Comparison of ENCODE assay signal across 24 cellular contexts in the genomic region with DNA sequence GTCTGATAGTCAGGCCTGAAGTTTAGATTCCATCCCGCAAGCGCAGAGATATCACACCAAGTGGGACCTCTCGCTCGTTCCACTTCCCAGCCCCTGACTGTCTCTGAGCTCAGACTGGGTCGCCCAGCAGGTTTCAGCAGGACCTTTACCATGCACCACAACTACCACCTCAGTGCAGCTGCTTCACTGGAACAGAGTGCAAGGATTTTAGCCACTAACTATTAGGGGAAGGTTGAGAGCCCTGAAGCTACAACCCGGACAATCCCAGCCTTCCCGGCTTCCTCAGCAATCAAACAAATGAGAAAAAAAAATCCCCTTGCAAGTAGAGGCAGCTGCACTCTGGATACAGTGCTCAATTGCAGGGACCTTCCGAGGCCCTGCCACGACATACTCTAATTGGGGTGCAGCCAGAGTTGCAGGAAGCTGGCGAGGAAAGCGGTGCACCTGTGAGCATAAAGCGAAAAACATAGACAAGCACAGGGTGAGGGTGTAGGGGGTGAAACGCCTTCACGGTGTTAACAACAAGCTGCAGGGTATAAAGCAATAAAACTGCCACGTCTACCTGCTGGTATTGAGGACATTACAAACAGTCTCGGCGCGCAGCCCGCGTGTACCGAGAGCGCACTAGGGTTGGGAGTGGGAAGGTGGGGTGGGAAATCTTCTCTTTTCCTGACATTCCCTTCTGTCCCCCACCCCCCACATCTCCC. TPM values are rescaled to one million over a fixed set of nuclear protein-coding genes. Genes with fewer than 3 reads are reported as not detected.
DNase-seq lines count a peak whose midpoint lies in the region; ATAC-seq, FAIRE-seq and TF ChIP-seq lines count a peak whose summit lies in the region.
"Had no signal": no experiment of that assay in that cellular context is flagged by ENCODE, and none has a peak within 500 bp of the region (broad histone marks: within the 10 kb centered on the region; RNA-seq: fewer than 3 reads in every experiment).

No MANE protein-coding gene starts in this region.

- no peak overlapping the region for H3K9ac ChIP-seq in kidney (ENCODE audit: low read length in 2 of 2)
- H3K9ac ChIP-seq: GM23248 had no signal

- no peaks in the 10 kb centered on the region for H3K36me3 ChIP-seq in kidney (ENCODE audit: control insufficient read depth in 1 of 2, insufficient read depth in 2 of 2, low read length in 2 of 2)
- H3K36me3 ChIP-seq: prostate gland had no signal

- H3K27me3 ChIP-seq in CD4-positive, alpha-beta T cell (ENCODE audit: control insufficient read depth, insufficient read depth, low read length) = peaks cover 91% of the 10 kb centered on the region

- no peaks in the 10 kb centered on the region for H3K36me3 Mint-ChIP-seq in CD4-positive, alpha-beta T cell (ENCODE audit: low read depth)

- peaks cover 4% of the 10 kb centered on the region for H3K9me3 Mint-ChIP-seq in CD4-positive, alpha-beta T cell
- H3K9me3 Mint-ChIP-seq: activated B cell treated with CpG ODN at 0.5 μM for 24 hours had no signal

- peaks cover 26% of the 10 kb centered on the region for H3K4me1 Mint-ChIP-seq in CD4-positive, alpha-beta T cell (ENCODE audit: low read depth)

- FAIRE-seq in kidney (lab: Jason Lieb, UNC) = no peak
- FAIRE-seq: bronchial epithelial cell, HepG2 had no signal

- CTCF ChIA-PET in CD4-positive, alpha-beta T cell (lab: Charles Lee) = no interaction called here
- CTCF ChIA-PET in RWPE1 (lab: Yijun Ruan, JAX) = interaction anchor here (0.7 kb wide), 1 partner anchor 516 kb away, joined by 3 read pairs; no protein-coding TSS in a partner anchor

- POLR2A ChIA-PET in CD4-positive, alpha-beta T cell (lab: Charles Lee) = no interaction called here
- POLR2A ChIA-PET in RWPE1 (lab: Yijun Ruan, JAX; ENCODE audit: low non-redundant PET) = no interaction called here

- no peak overlapping the region for H3K27ac ChIP-seq in CD4-positive, alpha-beta T cell (ENCODE audit: low read depth, low read length)
- H3K27ac ChIP-seq in kidney (ENCODE audit: low read depth in 2 of 2, low read length in 2 of 2) (no peak overlapping the region), RWPE1 (no peak overlapping the region)
- H3K27ac ChIP-seq: GM23248, prostate gland, skin epidermis had no signal

- no peak for DNase-seq in CD4-positive, alpha-beta T cell
- peak; percentile 67 for DNase-seq in DMS79 (lab: John Stamatoyannopoulos, UW)
- peak; percentile 50 for DNase-seq in NCI-H345 treated with DMSO at 0.1 percent for 48 hours (lab: John Stamatoyannopoulos, UW; ENCODE audit: unreplicated experiment)
- DNase-seq in kidney = peak; percentile 27
- no peak for DNase-seq in NCI-H1694 (lab: John Stamatoyannopoulos, UW)
- DNase-seq in EL = no peak
- no peak for DNase-seq in RWPE1 (ENCODE audit: low spot score)
- no peak for DNase-seq in stimulated activated CD4-positive, alpha-beta T cell treated with anti-CD3 and anti-CD28 coated beads, Interleukin-1b, Interleukin-23, amount 100 ng/mL, for 48 hours
- DNase-seq: activated B cell treated with CpG ODN at 0.5 μM for 24 hours; dermis blood vessel endothelial cell; foreskin melanocyte; GM23248; kidney glomerular epithelial cell; nephron progenitor cell; stimulated activated CD4-positive, alpha-beta T cell treated with anti-CD3 and anti-CD28 coated beads, Interleukin-4, amount 100 ng/mL, for 1 hour had no signal

- peaks cover 97% of the 10 kb centered on the region for H3K27me3 Mint-ChIP-seq in CD4-positive, alpha-beta T cell

- no peak overlapping the region for H3K4me3 ChIP-seq in kidney (ENCODE audit: low read length in 2 of 2)
- H3K4me3 ChIP-seq: GM23248, prostate gland, skin epidermis had no signal

- no peak for ATAC-seq in CD4-positive, alpha-beta T cell (ENCODE audit: poor library complexity)
- ATAC-seq: HepG2, Right ventricle myocardium inferior had no signal

- peaks cover 0 to 5% of the 10 kb centered on the region in 2 donors for H3K4me1 ChIP-seq in kidney (ENCODE audit: control insufficient read depth in 1 of 2, insufficient read depth in 1 of 2, low read depth in 1 of 2, low read length in 2 of 2)

- intact Hi-C loops in CD4-positive, alpha-beta T cell (cut with DNase I, micrococcal nuclease) = no loop called here
- intact Hi-C loops in kidney (cut with DNase I) = no loop called here

- H3K9me3 ChIP-seq in CD4-positive, alpha-beta T cell (ENCODE audit: control insufficient read depth, low read length) = no peaks in the 10 kb centered on the region
- no peaks in the 10 kb centered on the region for H3K9me3 ChIP-seq in kidney (ENCODE audit: control insufficient read depth in 1 of 2, low read length in 2 of 2)
- H3K9me3 ChIP-seq: prostate gland had no signal

- H3K4me3 Mint-ChIP-seq in CD4-positive, alpha-beta T cell = peak overlapping the region; percentile 26
- H3K4me3 Mint-ChIP-seq: activated B cell treated with CpG ODN at 0.5 μM for 24 hours, nephron progenitor cell had no signal

- no peak overlapping the region for H3K27ac Mint-ChIP-seq in CD4-positive, alpha-beta T cell
- H3K27ac Mint-ChIP-seq: activated B cell treated with CpG ODN at 0.5 μM for 24 hours, nephron progenitor cell had no signal

- TF ChIP-seq CTCF in CD4-positive, alpha-beta T cell (IDR thresholded peaks at IDR 0.05) = no peak
- no peak for TF ChIP-seq CTCF in kidney (IDR thresholded peaks at IDR 0.05; ENCODE audit: borderline replicate concordance, extremely low read depth, insufficient read depth)
- no peak for TF ChIP-seq CTCF in RWPE1 (conservative IDR thresholded peaks at IDR 0.05; ENCODE audit: low read depth)

RNA-seq across cellular contexts. Expression of a gene that starts 2.6 kb away (rescaled TPM):
- total RNA-seq in CD4-positive, alpha-beta T cell = not detected
- total RNA-seq in kidney = 0.13 TPM
- not detected for polyA plus RNA-seq in kidney (ENCODE audit: insufficient read depth, low read depth, low replicate concordance)
- total RNA-seq: activated B cell treated with CpG ODN at 0.5 μM for 24 hours; activated CD8-positive, alpha-beta memory T cell treated with anti-CD3 and anti-CD28 coated beads for 36 hours; bronchial epithelial cell; dermis blood vessel endothelial cell; epithelial cell of proximal tubule; GM23248; Right ventricle myocardium inferior; T-helper 2 cell treated with Interferon-gamma antibody and Interleukin-4, amounts not matched to agents 100 ng/mL and 5 ng/mL, for 36 hours; ureter had no signal
- polyA plus RNA-seq: GM23248 had no signal

RNA-seq across cellular contexts. Expression of a gene that starts 21.9 kb away (rescaled TPM):
- total RNA-seq in CD4-positive, alpha-beta T cell = not detected
- 0.82 TPM for total RNA-seq in kidney
- polyA plus RNA-seq in kidney (ENCODE audit: insufficient read depth, low read depth, low replicate concordance) = not detected
- total RNA-seq: activated B cell treated with CpG ODN at 0.5 μM for 24 hours; activated CD8-positive, alpha-beta memory T cell treated with anti-CD3 and anti-CD28 coated beads for 36 hours; bronchial epithelial cell; dermis blood vessel endothelial cell; epithelial cell of proximal tubule; GM23248; HepG2; Right ventricle myocardium inferior; T-helper 2 cell treated with Interferon-gamma antibody and Interleukin-4, amounts not matched to agents 100 ng/mL and 5 ng/mL, for 36 hours; ureter had no signal
- polyA plus RNA-seq: GM23248, HepG2 had no signal

Comparison
In these comparisons a context has a peak if more than half of its experiments do, and no peak if none do; other contexts are left out.
1. DNase-seq: peak in DMS79 (single experiment), NCI-H345 treated with DMSO at 0.1 percent for 48 hours (single experiment) and kidney (single experiment); none in CD4-positive, alpha-beta T cell (0 of 10), NCI-H1694 (single experiment), EL (single experiment), RWPE1 (single experiment) and stimulated activated CD4-positive, alpha-beta T cell treated with anti-CD3 and anti-CD28 coated beads, Interleukin-1b, Interleukin-23, amount 100 ng/mL, for 48 hours (single experiment).